ENCODE assay signal across 20 cellular contexts in the genomic region with DNA sequence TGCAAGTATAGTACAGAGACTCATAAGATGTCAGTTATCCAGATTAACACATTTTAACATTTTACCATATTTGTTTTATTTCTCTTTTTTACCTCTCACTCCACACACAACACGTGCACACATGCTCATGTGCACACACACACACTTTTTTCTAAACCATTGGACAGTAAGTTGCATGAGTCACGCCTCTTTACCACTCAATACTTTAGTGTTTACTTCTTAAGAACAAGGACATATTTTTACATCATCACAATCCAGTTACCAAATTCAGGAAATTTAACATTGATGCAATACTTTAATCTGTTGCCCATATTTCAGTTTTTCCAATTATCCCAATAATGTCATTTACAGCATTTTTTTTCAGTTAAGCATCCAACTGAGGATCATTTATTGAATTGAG.
DNase-seq lines count a peak whose midpoint lies in the region; ATAC-seq, FAIRE-seq and TF ChIP-seq lines count a peak whose summit lies in the region.
"Had no signal": no experiment of that assay in that cellular context is flagged by ENCODE, and none has a peak within 500 bp of the region (broad histone marks: within the 10 kb centered on the region; RNA-seq: fewer than 3 reads in every experiment).

No MANE protein-coding gene starts in this region.

- no peak overlapping the region for H3K4me3 ChIP-seq in naive thymus-derived CD4-positive, alpha-beta T cell (ENCODE audit: low read length)
- H3K4me3 ChIP-seq in adrenal gland (no peak overlapping the region), pancreas (no peak overlapping the region)

- DNase-seq in CD14-positive monocyte (ENCODE audit: low spot score) (no peak), MV-4-11 (lab: John Stamatoyannopoulos, UW) (peak; percentile 58), epithelial cell of prostate (ENCODE audit: low read depth, low spot score) (no peak), adrenal gland (no peak), pancreas (no peak)
- DNase-seq in naive thymus-derived CD4-positive, alpha-beta T cell: no peak
- no peak for DNase-seq in activated CD4-positive, alpha-beta T cell treated with anti-CD3 and anti-CD28 coated beads, Interleukin-2, amount 50 U/mL, for 1 hour
- DNase-seq: activated effector memory CD4-positive, alpha-beta T cell treated with anti-CD3 and anti-CD28 coated beads, Interleukin-2, amount 50 U/mL, for 16 hours; CD8-positive, alpha-beta T cell; cerebellar nuclear complex; effector memory CD8-positive, alpha-beta T cell; kidney glomerular epithelial cell; mesendoderm; NCI-H1417; NCI-H69; SHP77; T-helper 1 cell had no signal

- 85 to 94% (median 87%) methylated on average over 2 of the region's 2 CpGs for WGBS in adrenal gland, 4 donors
- 92 to 96% methylated on average over 2 of the region's 2 CpGs for WGBS in pancreas, 2 donors

- H3K4me3 Mint-ChIP-seq in CD14-positive monocyte: peak overlapping the region in 1 of 2 donors; percentile 62
- H3K4me3 Mint-ChIP-seq in naive thymus-derived CD4-positive, alpha-beta T cell: no peak overlapping the region
- H3K4me3 Mint-ChIP-seq: CD8-positive, alpha-beta T cell; effector memory CD8-positive, alpha-beta T cell; nephron had no signal

- H3K36me3 ChIP-seq in naive thymus-derived CD4-positive, alpha-beta T cell (ENCODE audit: control insufficient read depth in 2 of 3, insufficient read depth in 3 of 3, low read length in 3 of 3): no peaks in the 10 kb centered on the region
- no peaks in the 10 kb centered on the region for H3K36me3 ChIP-seq in adrenal gland (replicated peaks in 1 of 2)
- H3K36me3 ChIP-seq in pancreas: no peaks in the 10 kb centered on the region

- no peaks in the 10 kb centered on the region for H3K27me3 ChIP-seq in naive thymus-derived CD4-positive, alpha-beta T cell (ENCODE audit: control insufficient read depth in 2 of 2, insufficient read depth in 2 of 2, low read length in 2 of 2)
- H3K27me3 ChIP-seq in adrenal gland (no peaks in the 10 kb centered on the region), pancreas (no peaks in the 10 kb centered on the region)

- peak overlapping the region; percentile 89 to 99 (median 98) for H3K27ac Mint-ChIP-seq in CD14-positive monocyte
- H3K27ac Mint-ChIP-seq in naive thymus-derived CD4-positive, alpha-beta T cell: no peak overlapping the region
- H3K27ac Mint-ChIP-seq: CD8-positive, alpha-beta T cell; effector memory CD8-positive, alpha-beta T cell; nephron had no signal

- CTCF ChIA-PET in naive thymus-derived CD4-positive, alpha-beta T cell (lab: Charles Lee): no interaction called here

- no peak for FAIRE-seq in pancreas (lab: Jason Lieb, UNC)
- FAIRE-seq: GM18507 had no signal

- no peaks in the 10 kb centered on the region for H3K9me3 ChIP-seq in naive thymus-derived CD4-positive, alpha-beta T cell (ENCODE audit: control insufficient read depth in 2 of 3, low read length in 3 of 3)
- H3K9me3 ChIP-seq in adrenal gland (replicated peaks in 1 of 3): no peaks in the 10 kb centered on the region
- H3K9me3 ChIP-seq in pancreas: no peaks in the 10 kb centered on the region

- no peak for TF ChIP-seq POLR2A in adrenal gland (IDR thresholded peaks at IDR 0.05)

- H3K27me3 Mint-ChIP-seq in CD14-positive monocyte (ENCODE audit: low read depth in 3 of 3): peaks cover 0 to 3% (median 0%) of the 10 kb centered on the region in 3 donors
- peaks cover 0 to 29% (median 7%) of the 10 kb centered on the region in 5 donors for H3K27me3 Mint-ChIP-seq in naive thymus-derived CD4-positive, alpha-beta T cell

- intact Hi-C loops in CD14-positive monocyte (cut with micrococcal nuclease): loop anchor here in 1 of 2 donors (5.0 kb wide), 2 partner anchors 40 to 70 kb away; no protein-coding TSS in a partner anchor
- intact Hi-C loops in naive thymus-derived CD4-positive, alpha-beta T cell (cut with micrococcal nuclease): no loop called here
- intact Hi-C loops in adrenal gland (cut with DNase I): no loop called here
- intact Hi-C loops in pancreas (cut with DNase I): no loop called here

- POLR2A ChIA-PET in naive thymus-derived CD4-positive, alpha-beta T cell (lab: Charles Lee): no interaction called here

- H3K27ac ChIP-seq in epithelial cell of prostate: peak overlapping the region; percentile 29
- H3K27ac ChIP-seq in naive thymus-derived CD4-positive, alpha-beta T cell (ENCODE audit: low read depth, low read length): no peak overlapping the region
- H3K27ac ChIP-seq in adrenal gland: peak overlapping the region in 1 of 5 donors; percentile 49
- H3K27ac ChIP-seq in pancreas: no peak overlapping the region

- TF ChIP-seq CTCF in CD14-positive monocyte (IDR thresholded peaks at IDR 0.05) (no peak), adrenal gland (IDR thresholded peaks at IDR 0.05) (no peak), pancreas (IDR thresholded peaks at IDR 0.05) (no peak)

- peak; percentile 34 for ATAC-seq in naive thymus-derived CD4-positive, alpha-beta T cell
- no peak for ATAC-seq in HG03378 (IDR thresholded peaks at IDR 0.05; ENCODE audit: unreplicated experiment)
- no peak for ATAC-seq in pancreas
- ATAC-seq: CD8-positive, alpha-beta T cell; effector memory CD8-positive, alpha-beta T cell had no signal

- H3K36me3 Mint-ChIP-seq in CD14-positive monocyte: peaks cover 31 to 45% of the 10 kb centered on the region in 2 donors
- no peaks in the 10 kb centered on the region for H3K36me3 Mint-ChIP-seq in naive thymus-derived CD4-positive, alpha-beta T cell
- H3K36me3 Mint-ChIP-seq: CD8-positive, alpha-beta T cell had no signal

- peaks cover 8 to 13% (median 12%) of the 10 kb centered on the region in 7 donors for H3K9me3 Mint-ChIP-seq in CD14-positive monocyte
- H3K9me3 Mint-ChIP-seq in naive thymus-derived CD4-positive, alpha-beta T cell: peaks cover 0 to 4% (median 0%) of the 10 kb centered on the region in 11 donors
- H3K9me3 Mint-ChIP-seq: CD8-positive, alpha-beta T cell had no signal

- no peaks in the 10 kb centered on the region for H3K4me1 ChIP-seq in naive thymus-derived CD4-positive, alpha-beta T cell (ENCODE audit: control insufficient read depth in 2 of 2, insufficient read depth in 2 of 2, low read length in 2 of 2)
- H3K4me1 ChIP-seq in adrenal gland (replicated peaks in 1 of 2) (no peaks in the 10 kb centered on the region), pancreas (no peaks in the 10 kb centered on the region)

- H3K4me1 Mint-ChIP-seq in CD14-positive monocyte: peaks cover 29% of the 10 kb centered on the region
- H3K4me1 Mint-ChIP-seq in naive thymus-derived CD4-positive, alpha-beta T cell: no peaks in the 10 kb centered on the region
- H3K4me1 Mint-ChIP-seq: nephron had no signal

Comparison
In these comparisons a context has a peak if more than half of its experiments do, and no peak if none do; other contexts are left out.
1. H3K27ac Mint-ChIP-seq: peak in CD14-positive monocyte (7 of 7); none in naive thymus-derived CD4-positive, alpha-beta T cell (0 of 9).